9 cellular contexts compared by ENCODE assay signal in the genomic region with DNA sequence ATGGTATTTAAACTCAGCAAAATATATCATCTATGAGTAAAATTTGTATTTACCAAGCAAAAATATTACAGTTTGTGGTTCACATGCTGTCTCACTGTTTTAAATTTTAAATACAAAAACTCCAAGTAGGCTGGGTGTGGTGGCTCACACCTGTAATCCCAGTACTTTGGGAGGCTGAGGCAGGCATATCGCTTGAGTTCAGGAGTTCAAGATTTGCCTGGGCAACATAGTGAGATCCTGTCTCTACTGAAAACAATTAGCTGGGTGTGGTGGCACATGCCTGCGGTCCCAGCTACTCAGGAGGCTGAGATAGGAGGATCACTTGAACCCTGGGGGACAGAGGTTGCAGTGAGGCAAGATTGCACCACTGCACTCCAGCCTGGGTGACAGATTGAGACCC. TPM values are rescaled to one million over a fixed set of nuclear protein-coding genes. Genes with fewer than 3 reads are reported as not detected.
"Had no signal": no experiment of that assay in that cellular context is flagged by ENCODE, and none has a peak within 500 bp of the region (broad histone marks: within the 10 kb centered on the region; RNA-seq: fewer than 3 reads in every experiment).

No MANE protein-coding gene starts in this region.

- H3K4me3 ChIP-seq: GM23248, HAP-1 had no signal

- H3K27ac ChIP-seq: GM23248, HL-60 had no signal

- H3K36me3 ChIP-seq: HAP-1 had no signal

- H3K9me3 ChIP-seq: HAP-1 had no signal

- ATAC-seq: HCT116 had no signal

- H3K4me3 Mint-ChIP-seq: HFFc6 had no signal

- H3K9ac ChIP-seq: GM23248 had no signal

- DNase-seq: GM23248, GOT3, H7, HFFc6, IMR-90, KBM-7 had no signal

- H3K27ac Mint-ChIP-seq: HFFc6 had no signal

RNA-seq across cellular contexts. Expression of a gene that starts 37.3 kb away (rescaled TPM):
- total RNA-seq: GM23248 had no signal
